ENCODE assay signal across 1 cellular context in genomic region chr1:175933801-175934200, GRCh38.
TF ChIP-seq lines count a peak whose summit lies in the region.

No MANE protein-coding gene starts in this region.

TF ChIP-seq in WTC11, 78 proteins besides CTCF, POLR2A, EP300 and RAD21 (continued from another document):
- no peak for TF ChIP-seq ZNF532 (CRISPR knock-in tag; IDR thresholded peaks at IDR 0.05; ENCODE audit: borderline replicate concordance)
